In the genomic region with DNA sequence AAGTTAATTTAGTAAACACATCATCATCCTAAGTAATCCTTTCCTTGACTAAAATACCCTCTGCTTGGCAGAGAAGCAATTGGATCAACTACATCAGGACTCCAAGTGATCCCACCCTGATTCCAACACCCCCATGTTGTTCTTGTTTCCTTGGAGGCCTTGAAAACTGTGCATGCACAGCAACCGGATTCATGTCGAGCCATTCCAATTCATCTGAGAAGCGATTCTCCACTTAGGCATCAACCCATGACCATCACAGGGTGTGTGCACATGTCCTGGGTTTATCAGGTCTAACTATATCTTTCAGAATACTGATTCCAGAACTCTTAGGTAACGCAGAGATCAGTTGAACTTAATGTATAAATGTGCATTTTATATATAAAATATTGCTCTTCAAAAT, we compare ENCODE assay signal across 21 cellular contexts.
"Had no signal": no experiment of that assay in that cellular context is flagged by ENCODE, and none has a peak within 500 bp of the region (broad histone marks: within the 10 kb centered on the region; RNA-seq: fewer than 3 reads in every experiment).

No MANE protein-coding gene starts in this region.

- ATAC-seq: gastrocnemius medialis; left ventricle myocardium superior; naive thymus-derived CD8-positive, alpha-beta T cell; right lobe of liver; stimulated activated naive B cell treated with anti-CD40 and anti-IgM and Interleukin-4, amounts not matched to agents 10 μg/mL and 1 μg/mL and 100 μg/mL, for 72 hours had no signal

- H3K4me3 Mint-ChIP-seq: mesothelial cell of epicardium; naive thymus-derived CD8-positive, alpha-beta T cell; nephron progenitor cell; stimulated activated naive B cell treated with anti-CD40 and anti-IgM and Interleukin-4, amounts not matched to agents 10 μg/mL and 1 μg/mL and 100 μg/mL, for 72 hours; stimulated activated naive CD8-positive, alpha-beta T cell treated with anti-CD3 and anti-CD28 coated beads, Interleukin-15, Interleukin-2, amounts not matched to agents 100 ng/mL and 50 ng/mL, for 24 hours had no signal

- H3K27me3 Mint-ChIP-seq: naive thymus-derived CD8-positive, alpha-beta T cell; progenitor cell of endocrine pancreas; stimulated activated naive CD8-positive, alpha-beta T cell treated with anti-CD3 and anti-CD28 coated beads, Interleukin-15, Interleukin-2, amounts not matched to agents 100 ng/mL and 50 ng/mL, for 24 hours had no signal

- H3K4me1 Mint-ChIP-seq: naive thymus-derived CD8-positive, alpha-beta T cell; nephron progenitor cell had no signal

- H3K36me3 ChIP-seq: cardiac muscle cell, gastrocnemius medialis, right lobe of liver, transverse colon had no signal

- H3K9me3 ChIP-seq: gastrocnemius medialis, right lobe of liver, testis had no signal

- H3K4me1 ChIP-seq: gastrocnemius medialis, right lobe of liver, testis had no signal

- H3K36me3 Mint-ChIP-seq: naive thymus-derived CD8-positive, alpha-beta T cell; stimulated activated naive B cell treated with anti-CD40 and anti-IgM and Interleukin-4, amounts not matched to agents 10 μg/mL and 1 μg/mL and 100 μg/mL, for 72 hours had no signal

- DNase-seq: cortex of kidney; effector CD4-positive, alpha-beta T cell; gastrocnemius medialis; head of caudate nucleus; left ventricle myocardium superior; mesenchymal stem cell; naive thymus-derived CD8-positive, alpha-beta T cell; nephron progenitor cell; right lobe of liver; small intestine; stimulated activated CD4-positive, alpha-beta T cell treated with anti-CD3 and anti-CD28 coated beads, Interleukin-15, amount 100 ng/mL, for 24 hours; stimulated activated CD4-positive, alpha-beta T cell treated with anti-CD3 and anti-CD28 coated beads, Interleukin-2, amount 100 ng/mL, for 48 hours; stimulated activated naive B cell treated with anti-CD40 and anti-IgM and Interleukin-4, amounts not matched to agents 10 μg/mL and 1 μg/mL and 100 μg/mL, for 72 hours; testis; transverse colon had no signal

- H3K27me3 ChIP-seq: cardiac muscle cell, gastrocnemius medialis, right lobe of liver, testis, transverse colon had no signal

- H3K4me3 ChIP-seq: cardiac muscle cell, gastrocnemius medialis, lung, right lobe of liver, testis, transverse colon had no signal

- FAIRE-seq: keratinocyte, small intestine had no signal

- H3K27ac Mint-ChIP-seq: mesothelial cell of epicardium; naive thymus-derived CD8-positive, alpha-beta T cell; nephron progenitor cell; progenitor cell of endocrine pancreas; stimulated activated naive B cell treated with anti-CD40 and anti-IgM and Interleukin-4, amounts not matched to agents 10 μg/mL and 1 μg/mL and 100 μg/mL, for 72 hours; stimulated activated naive CD8-positive, alpha-beta T cell treated with anti-CD3 and anti-CD28 coated beads, Interleukin-15, Interleukin-2, amounts not matched to agents 100 ng/mL and 50 ng/mL, for 24 hours had no signal

- H3K27ac ChIP-seq: cardiac muscle cell, gastrocnemius medialis, right lobe of liver, testis, transverse colon had no signal
